In the genomic region with DNA sequence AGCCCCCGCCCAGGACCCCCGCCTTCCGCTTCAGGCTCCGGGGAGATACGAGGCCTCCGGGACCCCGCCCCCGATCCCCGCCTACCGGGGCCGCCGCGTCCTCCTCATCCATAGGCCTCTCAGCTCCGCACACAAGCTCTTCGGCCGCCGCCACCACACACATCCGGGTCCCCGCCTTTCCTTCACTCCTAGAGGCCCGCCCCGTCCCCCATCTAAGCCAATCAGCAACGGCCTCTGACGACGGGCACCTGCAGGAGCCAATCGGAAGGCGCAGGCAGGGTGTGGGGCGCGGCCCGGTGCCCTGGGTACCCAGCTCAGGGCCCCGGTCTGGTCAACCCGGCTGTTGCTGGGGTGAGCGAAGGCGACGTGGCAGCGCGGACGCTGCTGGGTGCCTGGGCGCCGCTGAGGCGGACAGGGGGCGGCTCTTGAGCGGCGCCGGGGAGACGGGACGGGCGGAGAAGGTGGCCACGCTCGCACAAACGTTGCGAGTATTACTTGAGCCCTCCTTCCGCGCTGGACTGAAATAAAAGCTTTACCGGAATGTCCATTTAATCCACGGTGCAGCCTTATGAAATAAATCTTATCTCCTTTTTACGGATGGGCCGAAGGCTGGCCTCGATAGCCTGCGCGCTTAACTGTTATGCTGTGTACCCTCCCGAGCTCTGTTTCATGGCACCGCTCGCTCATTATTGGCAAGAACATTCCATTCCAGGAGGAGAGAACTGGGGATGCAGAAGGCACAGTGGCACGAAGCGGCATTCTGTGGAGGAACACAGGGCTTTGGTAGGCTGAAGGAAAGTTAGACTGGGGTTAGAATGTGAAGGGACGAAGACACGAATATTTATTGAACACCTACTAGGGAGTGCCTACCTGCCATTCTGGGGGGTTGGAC, we compare ENCODE assay signal across 8 cellular contexts. TPM values are rescaled to one million over a fixed set of nuclear protein-coding genes. Genes with fewer than 3 reads are reported as not detected.
A peak's percentile ranks its signal among the peaks of the same experiment; 100 is the strongest.
DNase-seq lines count a peak whose midpoint lies in the region; ATAC-seq and TF ChIP-seq lines count a peak whose summit lies in the region.

Gene SPRYD3 (minus strand): TSS at position 165 of the 892 bp plus-strand sequence. CDS start 57 bp downstream, at position 108.

- intact Hi-C loops in esophagus squamous epithelium (cut with DNase I) = no loop called here
- intact Hi-C loops in naive thymus-derived CD4-positive, alpha-beta T cell (cut with micrococcal nuclease) = loop anchor here (1.0 to 2.0 kb wide), 8 partner anchors 13 to 373 kb away; partner anchors contain the start of genes CSAD (in 2 of the 2), EIF4B (in 2 of the 2), ZNF740 (in 2 of the 2) and ESPL1 (in 1 of the 2)

- H3K27ac Mint-ChIP-seq in naive thymus-derived CD4-positive, alpha-beta T cell = peak within 1 kb of the TSS; percentile 95 to 98 (median 96)
- H3K27ac Mint-ChIP-seq in stimulated activated naive B cell treated with anti-CD40 and anti-IgM and Interleukin-4, amounts not matched to agents 10 μg/mL and 1 μg/mL and 100 μg/mL, for 72 hours = peak within 1 kb of the TSS; percentile 94

- peak in 3 of 4 donors; percentile 68 to 94 (median 90) for TF ChIP-seq POLR2A in esophagus squamous epithelium (IDR thresholded peaks at IDR 0.05)

- H3K36me3 Mint-ChIP-seq in naive thymus-derived CD4-positive, alpha-beta T cell = peaks cover 0 to 16% (median 9%) of the 10 kb centered on the region in 5 donors
- peaks cover 15 to 25% of the 10 kb centered on the region in 2 donors for H3K36me3 Mint-ChIP-seq in stimulated activated naive B cell treated with anti-CD40 and anti-IgM and Interleukin-4, amounts not matched to agents 10 μg/mL and 1 μg/mL and 100 μg/mL, for 72 hours

- no peaks in the 10 kb centered on the region for H4K20me1 ChIP-seq in Karpas-422 (ENCODE audit: insufficient read depth, low read depth, low read length)

- POLR2A ChIA-PET in naive thymus-derived CD4-positive, alpha-beta T cell (lab: Charles Lee) = interaction anchor here (0.6 to 4.2 kb wide), 23 partner anchors 9 to 422 kb away, joined by 3 to 35 read pairs (median 6); partner anchors contain the start of genes AAAS, CSAD, EIF4B and IGFBP6

- TF ChIP-seq CTCF in esophagus squamous epithelium (IDR thresholded peaks at IDR 0.05) = no peak

- H3K4me3 ChIP-seq in Karpas-422 (ENCODE audit: low read length) (peak within 1 kb of the TSS; percentile 82), esophagus squamous epithelium (peak within 1 kb of the TSS; percentile 60 to 87 (median 78))
- peak within 1 kb of the TSS; percentile 95 for H3K4me3 ChIP-seq in naive thymus-derived CD4-positive, alpha-beta T cell (ENCODE audit: low read length)

- H3K9me3 Mint-ChIP-seq in naive thymus-derived CD4-positive, alpha-beta T cell = no peaks in the 10 kb centered on the region
- no peaks in the 10 kb centered on the region for H3K9me3 Mint-ChIP-seq in stimulated activated naive B cell treated with anti-CD40 and anti-IgM and Interleukin-4, amounts not matched to agents 10 μg/mL and 1 μg/mL and 100 μg/mL, for 72 hours

- H3K9me3 ChIP-seq in Karpas-422 (ENCODE audit: low read length) (no peaks in the 10 kb centered on the region), esophagus squamous epithelium (no peaks in the 10 kb centered on the region)
- no peaks in the 10 kb centered on the region for H3K9me3 ChIP-seq in naive thymus-derived CD4-positive, alpha-beta T cell (ENCODE audit: control insufficient read depth in 2 of 3, low read length in 3 of 3)

- H3K79me2 ChIP-seq in Karpas-422 (ENCODE audit: low read length) = peaks cover 12% of the 10 kb centered on the region

- H3K4me1 ChIP-seq in Karpas-422 (ENCODE audit: low read length) (peaks cover 18% of the 10 kb centered on the region), esophagus squamous epithelium (peaks cover 17 to 49% (median 30%) of the 10 kb centered on the region in 3 donors)
- H3K4me1 ChIP-seq in naive thymus-derived CD4-positive, alpha-beta T cell (ENCODE audit: control insufficient read depth in 2 of 2, insufficient read depth in 2 of 2, low read length in 2 of 2) = peaks cover 10 to 14% of the 10 kb centered on the region in 2 donors

- peak within 1 kb of the TSS; percentile 90 to 98 (median 92) for H3K4me3 Mint-ChIP-seq in naive thymus-derived CD4-positive, alpha-beta T cell
- peak within 1 kb of the TSS; percentile 94 to 96 for H3K4me3 Mint-ChIP-seq in stimulated activated naive B cell treated with anti-CD40 and anti-IgM and Interleukin-4, amounts not matched to agents 10 μg/mL and 1 μg/mL and 100 μg/mL, for 72 hours

- H3K27me3 Mint-ChIP-seq in naive thymus-derived CD4-positive, alpha-beta T cell = peaks cover 0 to 3% (median 0%) of the 10 kb centered on the region in 5 donors
- H3K27me3 Mint-ChIP-seq in stimulated activated naive B cell treated with anti-CD40 and anti-IgM and Interleukin-4, amounts not matched to agents 10 μg/mL and 1 μg/mL and 100 μg/mL, for 72 hours = no peaks in the 10 kb centered on the region

- H2AFZ ChIP-seq in Karpas-422 (ENCODE audit: low read length) = peak within 1 kb of the TSS; percentile 100

- WGBS in esophagus squamous epithelium, 2 donors = 5 to 6% methylated on average over 17 to 20 of the region's 67 CpGs

- peak; percentile 69 for DNase-seq in DMS79 treated with DMSO at 0.1 percent for 48 hours (lab: John Stamatoyannopoulos, UW)
- DNase-seq in Karpas-422 = peak; percentile 98
- peak; percentile 96 for DNase-seq in RKO (ENCODE audit: low spot score)
- peak; percentile 94 for DNase-seq in activated T-helper 1 cell treated with Interleukin-2 at 50 U/mL for 16 hours (ENCODE audit: low read depth)
- DNase-seq in esophagus squamous epithelium (lab: John Stamatoyannopoulos, UW) = peak; percentile 95
- peak; percentile 96 to 99 (median 97) for DNase-seq in naive thymus-derived CD4-positive, alpha-beta T cell
- peak; percentile 97 for DNase-seq in stimulated activated naive B cell treated with anti-CD40 and anti-IgM and Interleukin-4, amounts not matched to agents 10 μg/mL and 1 μg/mL and 100 μg/mL, for 72 hours

- H3K36me3 ChIP-seq in Karpas-422 (ENCODE audit: insufficient read depth, low read length) (no peaks in the 10 kb centered on the region), esophagus squamous epithelium (peaks cover 5 to 31% (median 10%) of the 10 kb centered on the region in 3 donors)
- peaks cover 0 to 34% (median 7%) of the 10 kb centered on the region in 3 experiments for H3K36me3 ChIP-seq in naive thymus-derived CD4-positive, alpha-beta T cell (ENCODE audit: control insufficient read depth in 2 of 3, insufficient read depth in 3 of 3, low read length in 3 of 3)

- H3K27ac ChIP-seq in Karpas-422 (ENCODE audit: low read length) = peak within 1 kb of the TSS; percentile 84
- H3K27ac ChIP-seq in esophagus squamous epithelium = peak within 1 kb of the TSS; percentile 82 to 97 (median 94)
- H3K27ac ChIP-seq in naive thymus-derived CD4-positive, alpha-beta T cell (ENCODE audit: low read depth, low read length) = peak within 1 kb of the TSS; percentile 93

- peak within 1 kb of the TSS; percentile 91 for H3K9ac ChIP-seq in Karpas-422 (ENCODE audit: low read length)

- H3K27me3 ChIP-seq in Karpas-422 (ENCODE audit: low read length) (no peaks in the 10 kb centered on the region), esophagus squamous epithelium (no peaks in the 10 kb centered on the region)
- H3K27me3 ChIP-seq in naive thymus-derived CD4-positive, alpha-beta T cell (ENCODE audit: control insufficient read depth in 2 of 2, insufficient read depth in 2 of 2, low read length in 2 of 2) = no peaks in the 10 kb centered on the region

- CTCF ChIA-PET in naive thymus-derived CD4-positive, alpha-beta T cell (lab: Charles Lee) = interaction anchor here (0.6 to 4.9 kb wide), 8 partner anchors 13 to 1122 kb away, joined by 3 to 38 read pairs (median 4); partner anchors contain the start of gene IGFBP6

- peaks cover 26 to 53% (median 40%) of the 10 kb centered on the region in 7 donors for H3K4me1 Mint-ChIP-seq in naive thymus-derived CD4-positive, alpha-beta T cell
- peaks cover 23 to 43% of the 10 kb centered on the region in 2 donors for H3K4me1 Mint-ChIP-seq in stimulated activated naive B cell treated with anti-CD40 and anti-IgM and Interleukin-4, amounts not matched to agents 10 μg/mL and 1 μg/mL and 100 μg/mL, for 72 hours

- peak; percentile 98 for ATAC-seq in GM21825 (IDR thresholded peaks at IDR 0.05; ENCODE audit: unreplicated experiment)
- peak; percentile 99 for ATAC-seq in naive thymus-derived CD4-positive, alpha-beta T cell
- peak; percentile 99 for ATAC-seq in stimulated activated naive B cell treated with anti-CD40 and anti-IgM and Interleukin-4, amounts not matched to agents 10 μg/mL and 1 μg/mL and 100 μg/mL, for 72 hours (replicated peaks)

- H3K4me2 ChIP-seq in Karpas-422 (ENCODE audit: low read depth, low read length, poor library complexity, severe bottlenecking) = peak within 1 kb of the TSS; percentile 100

- H3K9me2 ChIP-seq in Karpas-422 (replicated peaks; ENCODE audit: insufficient read depth, low read length) = no peaks in the 10 kb centered on the region

RNA-seq across cellular contexts. Expression of gene SPRYD3, which starts in this region (rescaled TPM):
- 11.1 and 17.4 TPM in 2 replicates for total RNA-seq in Karpas-422 (2014; rRNA removed; shearing (Covaris generic); ENCODE audit: low replicate concordance)
- total RNA-seq in esophagus squamous epithelium = 10 to 100 TPM; 28.2 to 41.4 (median 29.2) TPM
- total RNA-seq in naive thymus-derived CD4-positive, alpha-beta T cell = 10 to 100 TPM; 33.0 to 48.0 (median 36.4) TPM
- 10 to 100 TPM; 48.5 to 57.6 TPM for polyA plus RNA-seq in naive thymus-derived CD4-positive, alpha-beta T cell

Comparison
In these comparisons a context has a peak if more than half of its experiments do, and no peak if none do; other contexts are left out.
1. Peak in every context shown above with its lines: DNase-seq, ATAC-seq, H3K4me3 ChIP-seq and H3K27ac ChIP-seq.